8 cellular contexts compared by ENCODE assay signal in genomic region chr17:72030067-72030899, GRCh38.
A peak's percentile ranks its signal among the peaks of the same experiment; 100 is the strongest.
DNase-seq lines count a peak whose midpoint lies in the region; ATAC-seq, FAIRE-seq and TF ChIP-seq lines count a peak whose summit lies in the region.

No MANE protein-coding gene starts in this region.

- H3K27me3 ChIP-seq in BLaER1 treated with 17β-estradiol and CSF1 and Interleukin-3, amounts not matched to agents 10 nM and 100 nM: no peaks in the 10 kb centered on the region
- no peaks in the 10 kb centered on the region for H3K27me3 ChIP-seq in OCI-LY1 (ENCODE audit: insufficient read depth, low read length)
- H3K27me3 ChIP-seq in bronchial epithelial cell (ENCODE audit: control insufficient read depth, insufficient read depth, low read length): no peaks in the 10 kb centered on the region
- H3K27me3 ChIP-seq in spleen (replicated peaks in 1 of 7): peaks cover 0 to 29% (median 0%) of the 10 kb centered on the region in 7 donors

- H4K20me1 ChIP-seq in BLaER1 treated with 17β-estradiol and CSF1 and Interleukin-3, amounts not matched to agents 10 nM and 100 nM: no peaks in the 10 kb centered on the region
- H4K20me1 ChIP-seq in OCI-LY1 (ENCODE audit: insufficient read depth, low read length): no peaks in the 10 kb centered on the region

- 2 to 4% (median 3%) methylated on average over 20 to 22 of the region's 22 CpGs for WGBS in spleen, 5 donors

- TF ChIP-seq POLR2A in spleen (IDR thresholded peaks at IDR 0.05): no peak

- peak overlapping the region; percentile 70 to 97 (median 89) for H3K4me2 ChIP-seq in BLaER1 treated with 17β-estradiol and CSF1 and Interleukin-3, amounts not matched to agents 10 nM and 100 nM
- H3K4me2 ChIP-seq in OCI-LY1 (ENCODE audit: low read length): peak overlapping the region; percentile 17; the same call in 1 of the 2 replicates

- H3K36me3 ChIP-seq in BLaER1 treated with 17β-estradiol and CSF1 and Interleukin-3, amounts not matched to agents 10 nM and 100 nM: no peaks in the 10 kb centered on the region
- H3K36me3 ChIP-seq in OCI-LY1 (ENCODE audit: insufficient read depth, low read length) (no peaks in the 10 kb centered on the region), bronchial epithelial cell (ENCODE audit: control insufficient read depth, insufficient read depth, low read length) (no peaks in the 10 kb centered on the region), spleen (no peaks in the 10 kb centered on the region)

- no peaks in the 10 kb centered on the region for H3K79me2 ChIP-seq in OCI-LY1 (ENCODE audit: insufficient read depth, low read length)

- no peaks in the 10 kb centered on the region for H3K9me3 ChIP-seq in BLaER1 treated with 17β-estradiol and CSF1 and Interleukin-3, amounts not matched to agents 10 nM and 100 nM (replicated peaks in 1 of 11)
- H3K9me3 ChIP-seq in OCI-LY1 (ENCODE audit: low read length) (no peaks in the 10 kb centered on the region), spleen (no peaks in the 10 kb centered on the region)

- intact Hi-C loops in spleen (cut with DNase I; ENCODE audit: low total_unique reads): no loop called here

- no peaks in the 10 kb centered on the region for H3K9me2 ChIP-seq in OCI-LY1 (ENCODE audit: low read depth, low read length)

- ATAC-seq in GM18907 (IDR thresholded peaks at IDR 0.05; ENCODE audit: unreplicated experiment) (peak; percentile 85), HG03066 (IDR thresholded peaks at IDR 0.05; ENCODE audit: low read depth, unreplicated experiment) (peak; percentile 65)

- no peak for FAIRE-seq in bronchial epithelial cell (lab: Jason Lieb, UNC)

- peak; percentile 28 for DNase-seq in bronchial epithelial cell (ENCODE audit: low read depth)
- DNase-seq in islet precursor cell: peak; percentile 90
- DNase-seq in spleen: no peak
- no peak for DNase-seq in stimulated activated naive CD4-positive, alpha-beta T cell treated with Interleukin-2 at 50 U/mL for 16 hours (lab: John Stamatoyannopoulos, UW)

- H3K4me1 ChIP-seq in BLaER1 treated with 17β-estradiol and CSF1 and Interleukin-3, amounts not matched to agents 10 nM and 100 nM: peaks cover 25 to 39% (median 30%) of the 10 kb centered on the region in 10 experiments
- H3K4me1 ChIP-seq in OCI-LY1 (ENCODE audit: insufficient read depth, low read length, severe bottlenecking) (no peaks in the 10 kb centered on the region), spleen (peaks cover 0 to 13% (median 3%) of the 10 kb centered on the region in 6 donors)

- peak overlapping the region; percentile 23 to 83 (median 70); a peak in 21 of 22 replicates for H3K27ac ChIP-seq in BLaER1 treated with 17β-estradiol and CSF1 and Interleukin-3, amounts not matched to agents 10 nM and 100 nM
- no peak overlapping the region for H3K27ac ChIP-seq in OCI-LY1 (ENCODE audit: low read depth, low read length, poor library complexity, severe bottlenecking)
- H3K27ac ChIP-seq in spleen: no peak overlapping the region

- no peaks in the 10 kb centered on the region for H3F3A ChIP-seq in OCI-LY1 (ENCODE audit: insufficient read depth, low read length)

- no peak overlapping the region for H2AFZ ChIP-seq in OCI-LY1 (ENCODE audit: low read length)

- peak overlapping the region; percentile 43 to 76 (median 62); a peak in 21 of 22 replicates for H3K9ac ChIP-seq in BLaER1 treated with 17β-estradiol and CSF1 and Interleukin-3, amounts not matched to agents 10 nM and 100 nM
- no peak overlapping the region for H3K9ac ChIP-seq in OCI-LY1 (ENCODE audit: low read length)

- peak overlapping the region; percentile 40 to 67 (median 58) for H3K4me3 ChIP-seq in BLaER1 treated with 17β-estradiol and CSF1 and Interleukin-3, amounts not matched to agents 10 nM and 100 nM
- H3K4me3 ChIP-seq in OCI-LY1 (ENCODE audit: low read depth, low read length, poor library complexity, severe bottlenecking) (no peak overlapping the region), bronchial epithelial cell (ENCODE audit: low read depth, low read length) (peak overlapping the region; percentile 50), spleen (peak overlapping the region; percentile 1 to 61 (median 18))

- TF ChIP-seq CTCF in OCI-LY1 (IDR thresholded peaks at IDR 0.05; ENCODE audit: low read length) (no peak), bronchial epithelial cell (IDR thresholded peaks at IDR 0.05; ENCODE audit: insufficient read depth, low read length, severe bottlenecking) (peak; percentile 66), spleen (IDR thresholded peaks at IDR 0.05 in 8 of 11, conservative IDR thresholded peaks at IDR 0.05 in 3 of 11) (peak in 3 of 11 experiments; percentile 9 to 18 (median 14))

Comparison
In these comparisons a context has a peak if more than half of its experiments do, and no peak if none do; other contexts are left out.
1. H3K27ac ChIP-seq: peak in BLaER1 treated with 17β-estradiol and CSF1 and Interleukin-3, amounts not matched to agents 10 nM and 100 nM (11 of 11); none in OCI-LY1 (single experiment) and spleen (0 of 8).
2. DNase-seq: peak in bronchial epithelial cell (single experiment) and islet precursor cell (single experiment); none in spleen (single experiment) and stimulated activated naive CD4-positive, alpha-beta T cell treated with Interleukin-2 at 50 U/mL for 16 hours (single experiment).